Comparison of ENCODE assay signal across 13 cellular contexts in the genomic region with DNA sequence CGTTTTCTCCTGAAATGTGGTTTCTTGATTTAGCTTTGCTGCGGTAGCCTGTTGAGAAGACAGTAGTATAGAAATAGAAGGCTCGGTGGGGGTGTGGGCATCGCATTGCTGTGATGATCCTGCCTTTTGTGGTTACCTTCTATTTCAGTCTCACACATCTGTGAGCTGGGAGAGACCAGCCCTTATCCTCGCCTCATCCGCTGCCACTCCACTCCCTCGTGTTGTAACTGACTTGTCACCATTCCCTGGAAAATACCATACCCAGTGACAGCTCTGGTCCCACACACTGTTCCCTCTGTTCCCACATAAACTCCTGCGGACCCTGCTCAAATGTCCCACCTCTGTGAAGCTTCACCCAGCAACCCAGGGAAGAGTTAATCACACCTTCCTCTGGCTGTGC.
"Had no signal": no experiment of that assay in that cellular context is flagged by ENCODE, and none has a peak within 500 bp of the region (broad histone marks: within the 10 kb centered on the region; RNA-seq: fewer than 3 reads in every experiment).

No MANE protein-coding gene starts in this region.

- H3K27me3 ChIP-seq: adrenal gland, pancreas, stomach had no signal

- H3K9me3 ChIP-seq: adrenal gland, pancreas, stomach had no signal

- ATAC-seq: activated naive CD4-positive, alpha-beta T cell treated with anti-CD3 and anti-CD28 coated beads, Interleukin-2, amount 50 U/mL, for 72 hours; activated T-cell treated with anti-CD3 and anti-CD28 coated beads, Interleukin-2, amount 50 U/mL, for 72 hours; pancreas had no signal

- H3K4me3 ChIP-seq: adrenal gland, pancreas, SK-N-MC, stomach had no signal

- H3K36me3 ChIP-seq: adrenal gland, pancreas, stomach had no signal

- DNase-seq: activated CD4-positive, alpha-beta T cell treated with anti-CD3 and anti-CD28 coated beads, Interleukin-2, amount 50 U/mL, for 4 hours; activated gamma-delta T cell; activated T-cell treated with anti-CD3 and anti-CD28 coated beads, Interleukin-2, amount 50 U/mL, for 72 hours; effector CD8-positive, alpha-beta T cell; hippocampal formation; midbrain; pancreas; stomach; trophoblast cell; WERI-Rb-1 had no signal

- H3K27ac ChIP-seq: adrenal gland, pancreas, SK-N-MC, stomach, WERI-Rb-1 had no signal

- H3K4me1 ChIP-seq: adrenal gland, pancreas, stomach had no signal
